In the genomic region with DNA sequence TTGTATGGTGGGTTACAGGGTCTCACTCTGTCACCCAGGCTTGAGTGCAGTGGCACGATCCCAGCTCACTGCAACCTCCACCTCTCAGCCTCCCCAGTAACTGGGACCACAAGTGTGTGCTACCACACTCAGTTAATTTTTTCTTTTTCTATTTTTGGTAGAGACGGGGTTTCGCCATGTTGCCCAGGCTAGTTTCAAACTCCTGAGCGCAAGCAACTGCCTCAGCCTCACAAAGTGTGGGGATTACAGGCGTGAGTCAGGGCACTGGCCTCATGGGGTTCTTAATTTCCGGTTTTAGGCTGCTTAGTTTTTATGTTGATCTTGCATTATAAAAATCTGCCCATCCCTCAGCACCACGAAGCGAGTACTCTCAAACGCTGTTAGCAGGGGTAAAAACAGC, we compare ENCODE assay signal across 27 cellular contexts. TPM values are rescaled to one million over a fixed set of nuclear protein-coding genes. Genes with fewer than 3 reads are reported as not detected.
"Had no signal": no experiment of that assay in that cellular context is flagged by ENCODE, and none has a peak within 500 bp of the region (broad histone marks: within the 10 kb centered on the region; RNA-seq: fewer than 3 reads in every experiment).

No MANE protein-coding gene starts in this region.

- DNase-seq: IMR-90, Karpas-422, KG1, MG63, NCI-H1092, NCI-H1105 treated with DMSO at 0.1 percent for 48 hours, NCI-H1417 treated with DMSO at 0.1 percent for 48 hours, NCI-H146, NCI-H1694 treated with DMSO at 0.1 percent for 48 hours, NCI-H1930, NCI-H2081, NCI-H2107, NCI-H2227 treated with DMSO at 0.1 percent for 48 hours, NCI-H524, NCI-H748 treated with DMSO at 0.1 percent for 48 hours, OCI-M1, PC-9, Peyer's patch, SHP77 treated with DMSO at 0.1 percent for 48 hours, SJCRH30, T-helper 1 cell, T-helper 17 cell had no signal

- H3K9me3 ChIP-seq: MG63, Peyer's patch, SJCRH30 had no signal

- FAIRE-seq: HepG2 had no signal

- H3K4me1 ChIP-seq: SJCRH30 had no signal

- H3K4me3 ChIP-seq: MG63, PC-9, Peyer's patch, SJCRH30 had no signal

- H3K27ac ChIP-seq: PC-9, Peyer's patch, SJCRH30 had no signal

- ATAC-seq: HepG2, Right ventricle myocardium inferior, SK-N-SH treated with all-trans-retinoic acid at 6 μM for 48 hours, T-helper 17 cell had no signal

RNA-seq across cellular contexts. Expression of gene PNCK, which starts 43.8 kb away (rescaled TPM):
- total RNA-seq: HepG2, HT1080, RPMI7951, SJCRH30 had no signal
